Comparison of ENCODE assay signal across 8 cellular contexts in the genomic region with DNA sequence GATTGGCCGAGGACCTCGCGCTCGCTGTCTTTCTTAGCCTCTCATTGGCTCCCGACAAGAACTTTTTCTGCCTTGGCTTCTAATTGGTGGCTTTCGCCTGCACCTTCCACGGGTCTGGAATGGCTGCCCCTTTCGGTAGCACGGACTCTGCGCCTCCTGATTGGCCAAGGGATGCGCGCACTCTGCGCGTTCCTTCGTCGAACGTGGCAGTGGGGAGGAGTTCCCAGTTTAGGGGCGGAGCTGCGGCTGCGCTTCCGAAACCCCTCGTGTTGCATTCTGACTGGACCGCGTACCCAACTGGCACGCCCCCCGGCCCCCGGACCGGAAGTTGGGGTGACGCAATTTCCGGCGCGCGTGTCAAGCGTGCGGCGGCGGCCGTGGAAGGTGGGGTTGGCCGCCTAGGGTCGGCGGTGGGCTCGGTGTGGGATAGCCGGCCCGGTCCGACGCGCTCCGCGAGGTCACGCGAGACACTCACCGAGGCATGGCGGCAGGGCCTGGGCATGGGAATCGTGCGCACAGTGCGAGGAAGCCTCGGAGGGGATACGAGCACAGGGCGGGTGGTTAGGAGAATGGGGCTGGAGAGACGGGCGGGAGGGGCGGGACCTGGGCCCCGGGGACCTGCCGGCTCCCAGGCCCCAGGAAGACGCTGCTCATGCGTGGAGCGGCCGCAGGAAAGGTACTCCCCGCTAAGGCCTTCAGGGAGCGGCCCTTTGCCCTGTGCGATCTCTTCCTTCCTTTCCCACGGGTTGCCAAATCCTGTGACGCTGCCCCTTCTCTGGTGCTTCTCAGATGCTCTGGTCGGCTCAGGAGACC. TPM values are rescaled to one million over a fixed set of nuclear protein-coding genes. Genes with fewer than 3 reads are reported as not detected.
DNase-seq lines count a peak whose midpoint lies in the region; ATAC-seq lines count a peak whose summit lies in the region.

No MANE protein-coding gene starts in this region.

- H3K9me3 ChIP-seq in endocrine pancreas (ENCODE audit: control insufficient read depth, low read length) (no peaks in the 10 kb centered on the region), mesenchymal stem cell (ENCODE audit: control insufficient read depth, low read length) (no peaks in the 10 kb centered on the region)

- H3K27ac ChIP-seq in mesenchymal stem cell (ENCODE audit: low read length, poor library complexity, severe bottlenecking), result peak overlapping the region; percentile 83

- peak overlapping the region; percentile 96 for H2AFZ ChIP-seq in mesenchymal stem cell (ENCODE audit: low read depth, low read length)

- H4K91ac ChIP-seq in mesenchymal stem cell (ENCODE audit: low read length), result peak overlapping the region; percentile 100

- H3K27me3 ChIP-seq in endocrine pancreas (ENCODE audit: control insufficient read depth, insufficient read depth, low read length), result no peaks in the 10 kb centered on the region
- H3K27me3 ChIP-seq in mesenchymal stem cell (ENCODE audit: control insufficient read depth in 1 of 2, insufficient read depth in 1 of 2, low read length in 2 of 2), result no peaks in the 10 kb centered on the region

- WGBS in mesenchymal stem cell, result under 1% methylated on average over 70 of the region's 74 CpGs

- peak overlapping the region; percentile 22 for H3K4me3 ChIP-seq in endocrine pancreas (ENCODE audit: control insufficient read depth, insufficient read depth, low read length)
- peak overlapping the region; percentile 91 to 100 for H3K4me3 ChIP-seq in mesenchymal stem cell (ENCODE audit: insufficient read depth in 1 of 2, low read depth in 1 of 2, low read length in 2 of 2)

- peaks cover 7% of the 10 kb centered on the region for H3K79me1 ChIP-seq in mesenchymal stem cell (replicated peaks; ENCODE audit: low read length, poor library complexity, severe bottlenecking)

- peak overlapping the region in 1 of 2 experiments; percentile 100 for H3K14ac ChIP-seq in mesenchymal stem cell (ENCODE audit: low read length in 2 of 2)

- peak overlapping the region; percentile 94 for H2AK5ac ChIP-seq in mesenchymal stem cell (ENCODE audit: low read length, severe bottlenecking)

- peak overlapping the region; percentile 96 to 100 for H3K4ac ChIP-seq in mesenchymal stem cell (ENCODE audit: low read depth in 1 of 2, low read length in 2 of 2)

- H2BK120ac ChIP-seq in mesenchymal stem cell (ENCODE audit: low read depth, low read length), result peak overlapping the region; percentile 73

- H2BK15ac ChIP-seq in mesenchymal stem cell (ENCODE audit: low read depth, poor library complexity, severe bottlenecking), result no peak overlapping the region

- H3K36me3 ChIP-seq in endocrine pancreas (ENCODE audit: control insufficient read depth, insufficient read depth, low read length) (no peaks in the 10 kb centered on the region), mesenchymal stem cell (ENCODE audit: control insufficient read depth in 1 of 2, insufficient read depth in 2 of 2, low read depth in 1 of 2, low read length in 2 of 2) (peaks cover 40 to 53% of the 10 kb centered on the region in 2 experiments)

- peak overlapping the region; percentile 88 for H3K4me2 ChIP-seq in mesenchymal stem cell (ENCODE audit: low read length, poor library complexity, severe bottlenecking)

- peak overlapping the region; percentile 86 for H3K9ac ChIP-seq in endocrine pancreas (ENCODE audit: control insufficient read depth, insufficient read depth, low read length)
- H3K9ac ChIP-seq in mesenchymal stem cell (ENCODE audit: low read length), result peak overlapping the region; percentile 94

- H3K23ac ChIP-seq in mesenchymal stem cell (ENCODE audit: low read length in 2 of 2), result peak overlapping the region in 1 of 2 experiments; percentile 94

- peak overlapping the region; percentile 97 to 100 for H3K18ac ChIP-seq in mesenchymal stem cell (ENCODE audit: low read depth in 1 of 2, low read length in 2 of 2)

- DNase-seq in Caki2 (ENCODE audit: low read depth), result peak; percentile 100
- DNase-seq in HUDEP-2 (lab: John Stamatoyannopoulos, UW; ENCODE audit: unreplicated experiment in 76 of 76), result peak; percentile 86 to 100 (median 99)
- peak; percentile 100 for DNase-seq in NOMO-1 treated with dmso at 0.1 percent for 144 hours (lab: John Stamatoyannopoulos, UW; ENCODE audit: unreplicated experiment)
- peak; percentile 98 for DNase-seq in activated CD8-positive, alpha-beta memory T cell treated with anti-CD3 and anti-CD28 coated beads, Interleukin-2, amount 50 U/mL, for 1 hour (ENCODE audit: extremely low read depth)
- DNase-seq in mesenchymal stem cell, result peak; percentile 100
- DNase-seq in stimulated activated CD8-positive, alpha-beta memory T cell treated with anti-CD3 and anti-CD28 coated beads, Interleukin-12 subunit alpha, Interleukin-12 subunit beta, amount 100 ng/mL, for 24 hours (ENCODE audit: extremely low read depth), result peak; percentile 95

- H3K4me1 ChIP-seq in endocrine pancreas (ENCODE audit: control insufficient read depth, insufficient read depth, low read length) (no peaks in the 10 kb centered on the region), mesenchymal stem cell (ENCODE audit: control insufficient read depth, insufficient read depth, low read depth, low read length) (peaks cover 44% of the 10 kb centered on the region)

- peak; percentile 77 for ATAC-seq in GM21390 (IDR thresholded peaks at IDR 0.05; ENCODE audit: unreplicated experiment)

- peak overlapping the region; percentile 94 for H2BK5ac ChIP-seq in mesenchymal stem cell (ENCODE audit: low read depth, low read length, poor library complexity, severe bottlenecking)

- peak overlapping the region in 1 of 2 experiments; percentile 57 for H2BK12ac ChIP-seq in mesenchymal stem cell (ENCODE audit: low read length in 2 of 2)

- in situ Hi-C loops in Caki2 (cut with HindIII; ENCODE audit: low pct_unique_long_range_greater_than_20kb, low sequenced_read_pairs), result no loop called here

- peak overlapping the region; percentile 96 for H4K8ac ChIP-seq in mesenchymal stem cell (ENCODE audit: low read length)

RNA-seq across cellular contexts. Expression of gene P4HB, which starts 0.6 kb away (rescaled TPM):
- 653 and 796 TPM in 2 replicates for total RNA-seq in Caki2 (2014; rRNA removed; shearing (Covaris generic); ENCODE audit: low replicate concordance)
- polyA plus RNA-seq in mesenchymal stem cell (2013, experiment 1 of 2), result 1,896 TPM
- 1,944 TPM for polyA plus RNA-seq in mesenchymal stem cell (2013, experiment 2 of 2)

RNA-seq across cellular contexts. Expression of gene ARHGDIA, which starts 10.2 kb away (rescaled TPM):
- 117 and 146 TPM in 2 replicates for total RNA-seq in Caki2 (2014; rRNA removed; shearing (Covaris generic); ENCODE audit: low replicate concordance)
- polyA plus RNA-seq in mesenchymal stem cell (2013, experiment 1 of 2), result 494 TPM
- polyA plus RNA-seq in mesenchymal stem cell (2013, experiment 2 of 2), result 496 TPM

RNA-seq across cellular contexts. Expression of gene PPP1R27, which starts 26.1 kb away (rescaled TPM):
- total RNA-seq in Caki2 (2014; rRNA removed; shearing (Covaris generic); ENCODE audit: low replicate concordance), result not detected in 2 replicates
- 0.11 TPM for polyA plus RNA-seq in mesenchymal stem cell (2013, experiment 1 of 2)
- polyA plus RNA-seq in mesenchymal stem cell (2013, experiment 2 of 2), result 0.12 TPM

RNA-seq across cellular contexts. Expression of gene MCRIP1, which starts 27.9 kb away (rescaled TPM):
- total RNA-seq in Caki2 (2014; rRNA removed; shearing (Covaris generic); ENCODE audit: low replicate concordance), result 24.7 and 30.9 TPM in 2 replicates
- polyA plus RNA-seq in mesenchymal stem cell (2013, experiment 1 of 2), result 134 TPM
- 132 TPM for polyA plus RNA-seq in mesenchymal stem cell (2013, experiment 2 of 2)

RNA-seq across cellular contexts. Expression of gene ALYREF, which starts 30.4 kb away (rescaled TPM):
- 279 and 312 TPM in 2 replicates for total RNA-seq in Caki2 (2014; rRNA removed; shearing (Covaris generic); ENCODE audit: low replicate concordance)
- polyA plus RNA-seq in mesenchymal stem cell (2013, experiment 1 of 2), result 44.0 TPM
- 42.6 TPM for polyA plus RNA-seq in mesenchymal stem cell (2013, experiment 2 of 2)

Comparison
In these comparisons a context has a peak if more than half of its experiments do, and no peak if none do; other contexts are left out.
1. Peak in every context shown above with its lines: DNase-seq, ATAC-seq, H3K4me3 ChIP-seq and H3K27ac ChIP-seq.